ENCODE assay signal across 20 cellular contexts in genomic region chr14:100854435-100854834, GRCh38. TPM values are rescaled to one million over a fixed set of nuclear protein-coding genes. Genes with fewer than 3 reads are reported as not detected.
"Had no signal": no experiment of that assay in that cellular context is flagged by ENCODE, and none has a peak within 500 bp of the region (broad histone marks: within the 10 kb centered on the region; RNA-seq: fewer than 3 reads in every experiment).

No MANE protein-coding gene starts in this region.

- H3K4me2 ChIP-seq: SK-N-SH had no signal

- H3K9me3 ChIP-seq: SK-N-SH had no signal

- DNase-seq: KBM-7, MM.1S, NCI-H1092 treated with DMSO at 0.1 percent for 48 hours, NCI-H1436, NCI-H187, NCI-H2029, NCI-H2081 treated with DMSO at 0.1 percent for 48 hours, NCI-H2171, NCI-H226, NCI-H446, NCI-H510A, NCI-H524 treated with DMSO at 0.1 percent for 48 hours, NCI-H69, NCI-H774, RPMI8226, SHP77, SK-N-SH had no signal

- H3K9ac ChIP-seq: SK-N-SH had no signal

RNA-seq across cellular contexts. Expression of gene MEG3, which starts 28.5 kb away (rescaled TPM):
- total RNA-seq: HT1080, SK-MEL-5 had no signal
- polyA plus RNA-seq: SK-N-SH had no signal

RNA-seq across cellular contexts. Expression of gene RTL1, which starts 49.1 kb away (rescaled TPM):
- total RNA-seq: LHCN-M2, SK-MEL-5 had no signal
